In the genomic region with DNA sequence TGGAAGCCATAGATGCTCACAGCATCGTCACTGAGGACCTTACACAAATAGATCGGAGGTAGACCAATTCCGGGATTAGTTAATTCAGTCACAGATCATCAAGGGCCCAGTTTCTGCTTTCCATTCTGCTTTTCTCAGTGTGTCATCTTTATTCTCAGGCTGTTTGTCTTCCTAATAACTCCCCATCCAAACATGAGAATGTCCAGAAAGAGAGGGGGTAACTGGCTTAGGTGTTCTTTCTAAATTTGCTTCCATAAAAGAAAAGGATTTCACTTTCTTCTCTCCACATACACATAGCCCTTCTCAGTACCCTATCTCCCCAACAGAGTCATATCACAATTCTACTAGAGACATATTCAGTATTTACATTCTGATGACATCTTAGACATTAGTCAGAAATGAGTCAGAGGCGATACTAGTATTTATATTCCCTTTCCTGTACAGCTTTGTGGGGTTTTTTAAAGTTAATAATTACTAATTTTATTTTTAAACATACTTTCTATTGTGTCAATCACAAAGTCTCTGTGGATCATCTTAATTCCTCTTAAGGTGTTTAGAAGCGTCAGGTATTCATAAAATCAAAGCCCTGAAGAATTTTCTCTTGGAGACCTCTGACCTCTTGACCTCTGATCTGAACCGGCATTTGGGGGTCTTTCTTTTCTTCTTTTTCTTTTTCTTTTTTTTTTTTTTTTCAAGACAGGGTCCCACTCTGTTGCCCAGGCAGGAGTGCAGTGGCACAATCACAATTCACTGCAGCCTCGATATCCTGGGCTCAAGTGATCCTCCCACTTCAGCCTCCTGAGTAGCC, we compare ENCODE assay signal across 8 cellular contexts. TPM values are rescaled to one million over a fixed set of nuclear protein-coding genes. Genes with fewer than 3 reads are reported as not detected.
DNase-seq lines count a peak whose midpoint lies in the region; FAIRE-seq lines count a peak whose summit lies in the region.

No MANE protein-coding gene starts in this region.

- H3K27me3 ChIP-seq in GM23248 (replicated peaks; ENCODE audit: insufficient read depth), result no peaks in the 10 kb centered on the region

- peaks cover 7% of the 10 kb centered on the region; the same call in 1 of the 2 replicates for H3F3A ChIP-seq in GM23248 (ENCODE audit: insufficient read depth)

- peak overlapping the region; percentile 39 for H3K4me2 ChIP-seq in GM23248 (ENCODE audit: unreplicated experiment)

- no peak overlapping the region for H3K4me3 ChIP-seq in GM23248

- H4K20me1 ChIP-seq in GM23248 (ENCODE audit: insufficient read depth), result no peaks in the 10 kb centered on the region

- peak; percentile 67 for DNase-seq in GM18507 (ENCODE audit: extremely low spot score, insufficient read length, low read depth)
- DNase-seq in GM23248, result peak; percentile 86
- DNase-seq in LoVo (ENCODE audit: low spot score), result peak; percentile 61
- DNase-seq in kidney glomerular epithelial cell (lab: John Stamatoyannopoulos, UW), result peak; percentile 80
- no peak for DNase-seq in KG1 (lab: John Stamatoyannopoulos, UW)
- no peak for DNase-seq in NCI-H345 (lab: John Stamatoyannopoulos, UW)
- no peak for DNase-seq in NCI-H1694 treated with DMSO at 0.1 percent for 48 hours (lab: John Stamatoyannopoulos, UW)
- no peak for DNase-seq in NCI-H2029 (lab: John Stamatoyannopoulos, UW)

- no peaks in the 10 kb centered on the region for H3K79me2 ChIP-seq in GM23248 (ENCODE audit: insufficient read depth)

- no peak overlapping the region for H3K9ac ChIP-seq in GM23248

- FAIRE-seq in GM18507 (lab: Jason Lieb, UNC), result peak; percentile 88

- H3K9me3 ChIP-seq in GM23248 (ENCODE audit: low read depth), result no peaks in the 10 kb centered on the region

- WGBS in GM23248 (ENCODE audit: low coverage in 1 of 2, low lambda C conversion rate in 2 of 2, missing lambda C conversion rate in 2 of 2), 2 experiments, result 66 to 69% methylated on average over 7 of the region's 7 CpGs

- H3K9me2 ChIP-seq in GM23248 (ENCODE audit: insufficient read depth), result no peaks in the 10 kb centered on the region

- H2AFZ ChIP-seq in GM23248, result peak overlapping the region; percentile 41; the same call in 1 of the 2 replicates

- H3K4me1 ChIP-seq in GM23248 (ENCODE audit: insufficient read depth), result peaks cover 14% of the 10 kb centered on the region

- H3K36me3 ChIP-seq in GM23248 (ENCODE audit: low read depth), result no peaks in the 10 kb centered on the region

- no peak overlapping the region for H3K27ac ChIP-seq in GM23248

- in situ Hi-C loops in GM23248 (cut with MboI), result no loop called here

RNA-seq across cellular contexts. Expression of gene IL12A, which starts 24.3 kb away (rescaled TPM):
- total RNA-seq in GM23248 (2014; rRNA removed; shearing (Covaris generic)), result 0.51 and 2.8 TPM in 2 replicates
- 1.6 and 2.2 TPM in 2 replicates for polyA plus RNA-seq in GM23248 (2016; fragmentation: Nextera tagmentation; extraction: Ambion mirVana)

Comparison
In these comparisons a context has a peak if more than half of its experiments do, and no peak if none do; other contexts are left out.
1. DNase-seq: peak in GM18507 (single experiment), GM23248 (single experiment), LoVo (single experiment) and kidney glomerular epithelial cell (single experiment); none in KG1 (single experiment), NCI-H345 (single experiment), NCI-H1694 treated with DMSO at 0.1 percent for 48 hours (single experiment) and NCI-H2029 (single experiment).